ENCODE assay signal across 18 cellular contexts in the genomic region with DNA sequence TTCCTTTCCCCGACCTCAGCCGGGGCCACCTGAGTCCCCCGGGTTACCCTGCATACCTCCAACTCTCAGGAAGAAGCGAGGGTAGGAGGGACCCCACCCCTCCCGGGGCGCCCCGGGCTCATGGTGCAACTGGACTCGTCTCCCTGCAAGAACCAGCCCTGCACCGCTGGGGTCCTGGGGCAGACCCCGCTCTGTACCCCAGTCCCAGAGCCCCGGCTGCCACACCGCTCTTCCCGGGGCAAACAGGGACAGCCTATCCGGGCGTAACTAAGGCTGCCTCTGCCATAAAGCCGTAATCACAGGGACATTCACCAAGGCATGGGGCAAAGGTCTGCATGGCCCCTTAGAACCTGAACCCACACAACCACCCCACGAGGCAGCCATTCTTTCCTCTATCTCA. TPM values are rescaled to one million over a fixed set of nuclear protein-coding genes. Genes with fewer than 3 reads are reported as not detected.
DNase-seq lines count a peak whose midpoint lies in the region; ATAC-seq and TF ChIP-seq lines count a peak whose summit lies in the region.
"Had no signal": no experiment of that assay in that cellular context is flagged by ENCODE, and none has a peak within 500 bp of the region (broad histone marks: within the 10 kb centered on the region; RNA-seq: fewer than 3 reads in every experiment).

No MANE protein-coding gene starts in this region.

- DNase-seq in HuH-7 (ENCODE audit: low spot score): peak; percentile 62
- DNase-seq in colonic mucosa: peak; percentile 77
- peak; percentile 66 to 81 (median 69) for DNase-seq in mucosa of descending colon
- peak; percentile 79 for DNase-seq in transverse colon
- no peak for DNase-seq in GM20000 (ENCODE audit: low spot score)
- DNase-seq in activated gamma-delta T cell treated with Interleukin-2 at 50 U/mL for 16 hours: no peak
- DNase-seq: CD4-positive, CD25-positive, alpha-beta regulatory T cell; COR-L47; DMS79; MM.1S; NCI-H1092; NCI-H1436 treated with DMSO at 0.1 percent for 48 hours; NCI-H2029; NCI-H2227 treated with DMSO at 0.1 percent for 48 hours; NCI-H510A; PC-9; SJCRH30 had no signal

- H3K27ac ChIP-seq in colonic mucosa: peak overlapping the region; percentile 18
- H3K27ac ChIP-seq in transverse colon: peak overlapping the region; percentile 79 to 87 (median 84)
- H3K27ac ChIP-seq: PC-9, SJCRH30 had no signal

- H3K9me3 ChIP-seq in colonic mucosa (no peaks in the 10 kb centered on the region), mucosa of descending colon (peaks cover 3% of the 10 kb centered on the region), transverse colon (no peaks in the 10 kb centered on the region)
- H3K9me3 ChIP-seq: SJCRH30 had no signal

- peak overlapping the region; percentile 16 for H3K4me3 ChIP-seq in colonic mucosa
- no peak overlapping the region for H3K4me3 ChIP-seq in mucosa of descending colon
- peak overlapping the region in 3 of 4 donors; percentile 19 to 48 (median 20) for H3K4me3 ChIP-seq in transverse colon
- H3K4me3 ChIP-seq: PC-9, SJCRH30 had no signal

- H3K4me1 ChIP-seq in colonic mucosa (no peaks in the 10 kb centered on the region), mucosa of descending colon (ENCODE audit: low read depth) (peaks cover 9% of the 10 kb centered on the region), transverse colon (peaks cover 0 to 19% (median 12%) of the 10 kb centered on the region in 4 donors)
- H3K4me1 ChIP-seq: SJCRH30 had no signal

- peak overlapping the region; percentile 38 to 53 for H3K9ac ChIP-seq in colonic mucosa (ENCODE audit: low read depth in 2 of 2, low read length in 2 of 2)

- ATAC-seq in mucosa of descending colon (peak; percentile 91), HG03342 (IDR thresholded peaks at IDR 0.05; ENCODE audit: unreplicated experiment) (no peak)

- H3K27me3 ChIP-seq in colonic mucosa (no peaks in the 10 kb centered on the region), transverse colon (no peaks in the 10 kb centered on the region)
- H3K27me3 ChIP-seq: SJCRH30 had no signal

- H3K36me3 ChIP-seq in colonic mucosa: no peaks in the 10 kb centered on the region
- no peaks in the 10 kb centered on the region for H3K36me3 ChIP-seq in mucosa of descending colon (ENCODE audit: low read depth)
- no peaks in the 10 kb centered on the region for H3K36me3 ChIP-seq in transverse colon
- H3K36me3 ChIP-seq: SJCRH30 had no signal

- WGBS in transverse colon (ENCODE audit: low coverage in 1 of 2), 2 donors: 27 to 44% methylated on average over 4 to 12 of the region's 17 CpGs

- no peak for TF ChIP-seq CTCF in colonic mucosa (IDR thresholded peaks at IDR 0.05)
- TF ChIP-seq CTCF in mucosa of descending colon (IDR thresholded peaks at IDR 0.05): no peak
- TF ChIP-seq CTCF in transverse colon (IDR thresholded peaks at IDR 0.05): no peak
- no peak for TF ChIP-seq CTCF in GM20000 (IDR thresholded peaks at IDR 0.05; ENCODE audit: extremely low read depth, missing control alignments)

- in situ Hi-C loops in transverse colon (cut with MboI; ENCODE audit: low pct_ligation_motif_present in 1 of 4, low pct_unique_long_range_greater_than_20kb in 1 of 4, low sequenced_read_pairs in 3 of 4): no loop called here

- intact Hi-C loops in colonic mucosa (cut with DNase I): no loop called here
- intact Hi-C loops in mucosa of descending colon (cut with DNase I, micrococcal nuclease): no loop called here
- intact Hi-C loops in transverse colon (cut with DNase I; ENCODE audit: low total_unique reads): no loop called here

- no peak for TF ChIP-seq EP300 in transverse colon (IDR thresholded peaks at IDR 0.05; ENCODE audit: low read depth)

- no peak for TF ChIP-seq POLR2A in transverse colon (IDR thresholded peaks at IDR 0.05)

RNA-seq across cellular contexts. Expression of gene MAFK, which starts 6.7 kb away (rescaled TPM):
- total RNA-seq in colonic mucosa (10 to 100 TPM; 30.7 to 42.4 TPM), mucosa of descending colon (10 to 100 TPM; 43.6 to 66.2 (median 52.2) TPM), transverse colon (100 to 1,000 TPM in 1 of 4 donors, 10 to 100 TPM in 3; 22.9 to 103 (median 44.0) TPM)

RNA-seq across cellular contexts. Expression of gene INTS1, which starts 19.6 kb away (rescaled TPM):
- total RNA-seq in colonic mucosa: 100 to 1,000 TPM in 1 of 2 donors, 10 to 100 TPM in 1; 61.0 to 141 TPM
- total RNA-seq in mucosa of descending colon: 10 to 100 TPM; 79.6 to 94.3 (median 88.0) TPM
- 100 to 1,000 TPM in 1 of 4 donors, 10 to 100 TPM in 3; 50.3 to 134 (median 71.4) TPM for total RNA-seq in transverse colon

RNA-seq across cellular contexts. Expression of gene TMEM184A, which starts 32.2 kb away (rescaled TPM):
- total RNA-seq in colonic mucosa: 10 to 100 TPM; 35.8 to 54.3 TPM
- total RNA-seq in mucosa of descending colon: 10 to 100 TPM; 36.7 to 87.9 (median 66.0) TPM
- 100 to 1,000 TPM in 2 of 4 donors, 10 to 100 TPM in 2; 49.9 to 151 (median 94.1) TPM for total RNA-seq in transverse colon
- total RNA-seq: CD4-positive, CD25-positive, alpha-beta regulatory T cell; SJCRH30 had no signal

RNA-seq across cellular contexts. Expression of gene PSMG3, which starts 46.0 kb away (rescaled TPM):
- 10 to 100 TPM; 28.7 to 45.8 TPM for total RNA-seq in colonic mucosa
- total RNA-seq in mucosa of descending colon: 10 to 100 TPM; 22.6 to 26.0 (median 22.9) TPM
- 10 to 100 TPM in 3 of 4 donors, 1 to 10 TPM in 1; 7.1 to 41.9 (median 27.6) TPM for total RNA-seq in transverse colon

Comparison
In these comparisons a context has a peak if more than half of its experiments do, and no peak if none do; other contexts are left out.
1. DNase-seq: peak in HuH-7 (single experiment), colonic mucosa (single experiment), mucosa of descending colon (3 of 3) and transverse colon (single experiment); none in GM20000 (single experiment) and activated gamma-delta T cell treated with Interleukin-2 at 50 U/mL for 16 hours (single experiment).